16 cellular contexts compared by ENCODE assay signal in the genomic region with DNA sequence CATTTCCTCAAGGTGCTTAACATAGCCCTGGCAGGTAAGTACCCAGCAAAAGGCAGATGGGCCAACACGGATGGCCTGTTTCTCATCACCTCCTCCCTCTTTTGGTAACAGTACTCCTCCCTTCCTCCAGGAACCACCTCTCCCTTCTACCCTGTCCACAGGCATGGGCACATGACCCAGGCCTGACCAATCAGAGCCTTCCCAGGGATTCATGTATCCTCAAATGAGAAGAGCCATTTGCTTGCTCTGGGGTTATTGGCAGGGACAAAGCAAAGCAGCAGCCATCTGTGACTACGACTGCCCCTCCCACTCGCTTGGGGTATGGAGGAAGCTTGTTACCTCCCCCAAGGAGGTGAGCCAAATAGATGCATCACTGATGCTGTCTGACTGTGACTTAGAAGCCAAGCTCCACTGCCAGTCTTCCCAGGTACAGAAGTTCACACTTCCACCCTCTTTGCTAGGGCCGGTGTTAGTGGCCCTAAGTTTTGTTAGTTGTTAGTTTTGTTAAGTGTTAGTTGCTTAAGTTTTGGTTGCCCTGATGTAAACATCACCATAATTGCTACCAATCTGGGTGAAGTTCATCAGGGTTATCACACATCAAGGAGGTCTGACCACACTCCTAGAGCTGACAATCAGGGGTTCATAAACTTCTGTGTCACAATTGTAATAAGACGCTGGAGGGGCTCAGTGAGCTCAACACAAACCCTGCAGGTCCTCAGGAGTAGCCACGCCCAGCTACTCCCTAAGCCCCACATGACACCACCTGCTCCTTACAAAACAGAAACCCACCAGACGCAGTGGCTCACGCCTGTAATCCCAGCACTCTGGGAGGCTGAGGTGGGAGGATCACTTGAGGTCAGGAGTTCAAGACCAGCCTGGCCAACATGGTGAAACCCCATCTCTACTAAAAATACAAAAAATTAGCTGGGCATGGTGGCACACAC. TPM values are rescaled to one million over a fixed set of nuclear protein-coding genes. Genes with fewer than 3 reads are reported as not detected.
DNase-seq lines count a peak whose midpoint lies in the region; ATAC-seq lines count a peak whose summit lies in the region.
"Had no signal": no experiment of that assay in that cellular context is flagged by ENCODE, and none has a peak within 500 bp of the region (broad histone marks: within the 10 kb centered on the region; RNA-seq: fewer than 3 reads in every experiment).

No MANE protein-coding gene starts in this region.

- H3K27me3 Mint-ChIP-seq in activated CD8-positive, alpha-beta T cell treated with anti-CD3 and anti-CD28 coated beads, Interleukin-2, amount 10 ng/mL, durations not matched to agents 7 days and 5 days (ENCODE audit: low read depth): no peaks in the 10 kb centered on the region
- no peaks in the 10 kb centered on the region for H3K27me3 Mint-ChIP-seq in activated CD4-positive, alpha-beta memory T cell treated with anti-CD3 and anti-CD28 coated beads, Interleukin-2, amount 10 ng/mL, durations not matched to agents 7 days and 5 days
- H3K27me3 Mint-ChIP-seq: activated naive CD8-positive, alpha-beta T cell treated with anti-CD3 and anti-CD28 coated beads for 36 hours had no signal

- peaks cover 2% of the 10 kb centered on the region for H3K4me1 Mint-ChIP-seq in activated CD8-positive, alpha-beta T cell treated with anti-CD3 and anti-CD28 coated beads, Interleukin-2, amount 10 ng/mL, durations not matched to agents 7 days and 5 days (ENCODE audit: low read depth)
- peaks cover 4% of the 10 kb centered on the region for H3K4me1 Mint-ChIP-seq in activated CD4-positive, alpha-beta memory T cell treated with anti-CD3 and anti-CD28 coated beads, Interleukin-2, amount 10 ng/mL, durations not matched to agents 7 days and 5 days
- H3K4me1 Mint-ChIP-seq: activated naive CD8-positive, alpha-beta T cell treated with anti-CD3 and anti-CD28 coated beads for 36 hours had no signal

- intact Hi-C loops in left colon (cut with DNase I, micrococcal nuclease): no loop called here

- peak overlapping the region; percentile 25 for H3K27ac Mint-ChIP-seq in activated CD8-positive, alpha-beta T cell treated with anti-CD3 and anti-CD28 coated beads, Interleukin-2, amount 10 ng/mL, durations not matched to agents 7 days and 5 days
- H3K27ac Mint-ChIP-seq in activated CD4-positive, alpha-beta memory T cell treated with anti-CD3 and anti-CD28 coated beads, Interleukin-2, amount 10 ng/mL, durations not matched to agents 7 days and 5 days: no peak overlapping the region
- H3K27ac Mint-ChIP-seq: activated naive CD8-positive, alpha-beta T cell treated with anti-CD3 and anti-CD28 coated beads for 36 hours had no signal

- no peaks in the 10 kb centered on the region for H3K9me3 Mint-ChIP-seq in activated CD8-positive, alpha-beta T cell treated with anti-CD3 and anti-CD28 coated beads, Interleukin-2, amount 10 ng/mL, durations not matched to agents 7 days and 5 days (ENCODE audit: insufficient read depth)
- no peaks in the 10 kb centered on the region for H3K9me3 Mint-ChIP-seq in activated CD4-positive, alpha-beta memory T cell treated with anti-CD3 and anti-CD28 coated beads, Interleukin-2, amount 10 ng/mL, durations not matched to agents 7 days and 5 days
- H3K9me3 Mint-ChIP-seq: activated naive CD8-positive, alpha-beta T cell treated with anti-CD3 and anti-CD28 coated beads for 36 hours had no signal

- no peak for ATAC-seq in activated CD8-positive, alpha-beta T cell treated with anti-CD3 and anti-CD28 coated beads, Interleukin-2, amount 10 ng/mL, durations not matched to agents 7 days and 5 days
- no peak for ATAC-seq in left colon
- no peak for ATAC-seq in GM19452 (IDR thresholded peaks at IDR 0.05; ENCODE audit: unreplicated experiment)
- ATAC-seq: lower lobe of right lung had no signal

- DNase-seq in DMS153 (lab: John Stamatoyannopoulos, UW): peak; percentile 22
- DNase-seq in DMS153 treated with DMSO at 0.1 percent for 48 hours (lab: John Stamatoyannopoulos, UW; ENCODE audit: unreplicated experiment): no peak
- peak; percentile 20 for DNase-seq in KBM-7
- no peak for DNase-seq in activated CD8-positive, alpha-beta T cell treated with anti-CD3 and anti-CD28 coated beads, Interleukin-2, amount 10 ng/mL, durations not matched to agents 7 days and 5 days
- DNase-seq in mesenteric fat pad (ENCODE audit: low spot score): peak; percentile 49
- DNase-seq in left colon: no peak
- no peak for DNase-seq in activated CD4-positive, alpha-beta memory T cell treated with anti-CD3 and anti-CD28 coated beads, Interleukin-2, amount 10 ng/mL, durations not matched to agents 7 days and 5 days
- DNase-seq: 8988T; activated naive CD8-positive, alpha-beta T cell treated with anti-CD3 and anti-CD28 coated beads for 36 hours; central memory CD4-positive, alpha-beta T cell; hippocampal formation; lower lobe of right lung; NCI-H446 treated with DMSO at 0.1 percent for 48 hours; occipital lobe; T1000 had no signal

- no peak overlapping the region for H3K4me3 Mint-ChIP-seq in activated CD8-positive, alpha-beta T cell treated with anti-CD3 and anti-CD28 coated beads, Interleukin-2, amount 10 ng/mL, durations not matched to agents 7 days and 5 days
- no peak overlapping the region for H3K4me3 Mint-ChIP-seq in activated CD4-positive, alpha-beta memory T cell treated with anti-CD3 and anti-CD28 coated beads, Interleukin-2, amount 10 ng/mL, durations not matched to agents 7 days and 5 days
- H3K4me3 Mint-ChIP-seq: activated naive CD8-positive, alpha-beta T cell treated with anti-CD3 and anti-CD28 coated beads for 36 hours had no signal

- in situ Hi-C loops in KBM-7 (cut with MboI; ENCODE audit: low pct_unique_long_range_greater_than_20kb, low sequenced_read_pairs): no loop called here

- POLR2A ChIA-PET in activated CD8-positive, alpha-beta T cell treated with anti-CD3 and anti-CD28 coated beads, Interleukin-2, amount 10 ng/mL, durations not matched to agents 7 days and 5 days (lab: Charles Lee): no interaction called here
- POLR2A ChIA-PET in activated CD4-positive, alpha-beta memory T cell treated with anti-CD3 and anti-CD28 coated beads, Interleukin-2, amount 10 ng/mL, durations not matched to agents 7 days and 5 days (lab: Charles Lee): no interaction called here

- CTCF ChIA-PET in activated CD8-positive, alpha-beta T cell treated with anti-CD3 and anti-CD28 coated beads, Interleukin-2, amount 10 ng/mL, durations not matched to agents 7 days and 5 days (lab: Charles Lee): interaction anchor here (1.2 to 1.4 kb wide), 2 partner anchors 68 to 118 kb away, joined by 4 read pairs; no protein-coding TSS in a partner anchor
- CTCF ChIA-PET in activated CD4-positive, alpha-beta memory T cell treated with anti-CD3 and anti-CD28 coated beads, Interleukin-2, amount 10 ng/mL, durations not matched to agents 7 days and 5 days (lab: Charles Lee): no interaction called here

- H3K36me3 Mint-ChIP-seq in activated CD8-positive, alpha-beta T cell treated with anti-CD3 and anti-CD28 coated beads, Interleukin-2, amount 10 ng/mL, durations not matched to agents 7 days and 5 days (ENCODE audit: low read depth): peaks cover 21% of the 10 kb centered on the region
- peaks cover 14% of the 10 kb centered on the region for H3K36me3 Mint-ChIP-seq in activated CD4-positive, alpha-beta memory T cell treated with anti-CD3 and anti-CD28 coated beads, Interleukin-2, amount 10 ng/mL, durations not matched to agents 7 days and 5 days (ENCODE audit: low read depth)

RNA-seq across cellular contexts. Expression of a gene that starts 57.3 kb away (rescaled TPM):
- 10 to 100 TPM; 35.8 to 36.7 TPM for total RNA-seq in activated CD8-positive, alpha-beta T cell treated with anti-CD3 and anti-CD28 coated beads, Interleukin-2, amount 10 ng/mL, durations not matched to agents 7 days and 5 days
- total RNA-seq in mesenteric fat pad (57.3 TPM), left colon (10 to 100 TPM; 36.9 to 42.1 TPM)
- total RNA-seq in activated CD4-positive, alpha-beta memory T cell treated with anti-CD3 and anti-CD28 coated beads, Interleukin-2, amount 10 ng/mL, durations not matched to agents 7 days and 5 days: 10 to 100 TPM; 41.1 to 42.1 TPM

Comparison
In these comparisons a context has a peak if more than half of its experiments do, and no peak if none do; other contexts are left out.
1. DNase-seq: peak in DMS153 (single experiment), KBM-7 (single experiment) and mesenteric fat pad (single experiment); none in DMS153 treated with DMSO at 0.1 percent for 48 hours (single experiment), activated CD8-positive, alpha-beta T cell treated with anti-CD3 and anti-CD28 coated beads, Interleukin-2, amount 10 ng/mL, durations not matched to agents 7 days and 5 days (single experiment), left colon (0 of 2) and activated CD4-positive, alpha-beta memory T cell treated with anti-CD3 and anti-CD28 coated beads, Interleukin-2, amount 10 ng/mL, durations not matched to agents 7 days and 5 days (single experiment).